Comparison of ENCODE assay signal across 8 cellular contexts in genomic region chr13:52652980-52653303, GRCh38.
DNase-seq lines count a peak whose midpoint lies in the region; ATAC-seq lines count a peak whose summit lies in the region.

No MANE protein-coding gene starts in this region.

- DNase-seq in AG08396 (ENCODE audit: low spot score) = peak; percentile 17
- DNase-seq in adipocyte (ENCODE audit: low read depth) = no peak
- no peak for DNase-seq in activated effector memory CD4-positive, alpha-beta T cell treated with anti-CD3 and anti-CD28 coated beads, Interleukin-2, amount 50 U/mL, for 16 hours
- DNase-seq in NCI-H1694 (lab: John Stamatoyannopoulos, UW) = no peak

- H3K9me3 ChIP-seq in adipocyte (ENCODE audit: control insufficient read depth, low read length) (no peaks in the 10 kb centered on the region), iPS-20b (ENCODE audit: insufficient read depth, low read depth, low read length) (no peaks in the 10 kb centered on the region), stomach smooth muscle (ENCODE audit: control insufficient read depth in 2 of 2, low read length in 2 of 2) (no peaks in the 10 kb centered on the region)

- H3K9ac ChIP-seq in adipocyte (ENCODE audit: low read length) = peak overlapping the region; percentile 93
- peak overlapping the region; percentile 98 for H3K9ac ChIP-seq in iPS-20b (ENCODE audit: low read depth, low read length)
- H3K9ac ChIP-seq in stomach smooth muscle (ENCODE audit: low read length in 2 of 2) = peak overlapping the region; percentile 98 to 99

- peaks cover 13% of the 10 kb centered on the region for H3K36me3 ChIP-seq in adipocyte (ENCODE audit: control insufficient read depth, insufficient read depth, low read length, severe bottlenecking)
- peaks cover 48% of the 10 kb centered on the region for H3K36me3 ChIP-seq in iPS-20b (ENCODE audit: insufficient read depth, low read depth, low read length)
- H3K36me3 ChIP-seq in stomach smooth muscle (ENCODE audit: control insufficient read depth in 2 of 2, insufficient read depth in 2 of 2, low read length in 2 of 2) = peaks cover 3 to 5% of the 10 kb centered on the region in 2 donors

- H3K4me3 ChIP-seq in adipocyte (ENCODE audit: low read length) = peak overlapping the region; percentile 96
- peak overlapping the region; percentile 92 for H3K4me3 ChIP-seq in iPS-20b (ENCODE audit: low read length)
- peak overlapping the region; percentile 95 to 97 for H3K4me3 ChIP-seq in stomach smooth muscle (ENCODE audit: low read length in 2 of 2)

- ATAC-seq in GM19043 (IDR thresholded peaks at IDR 0.05; ENCODE audit: low read depth, unreplicated experiment) = peak; percentile 26
- ATAC-seq in HG03108 (IDR thresholded peaks at IDR 0.05; ENCODE audit: unreplicated experiment) = peak; percentile 22

- H3K4me1 ChIP-seq in adipocyte (ENCODE audit: control insufficient read depth, insufficient read depth, low read length) (peaks cover 24% of the 10 kb centered on the region), iPS-20b (ENCODE audit: insufficient read depth, low read length) (0 out of 2 replicates have a peak, but pooled peaks cover 2% of the 10 kb centered on the region), stomach smooth muscle (ENCODE audit: control insufficient read depth, insufficient read depth, low read length) (peaks cover 4% of the 10 kb centered on the region)

- H3K27ac ChIP-seq in iPS-20b (ENCODE audit: low read length) (peak overlapping the region; percentile 100), stomach smooth muscle (ENCODE audit: low read length) (peak overlapping the region; percentile 98)

- no peaks in the 10 kb centered on the region for H3K27me3 ChIP-seq in adipocyte (replicated peaks; ENCODE audit: control insufficient read depth, insufficient read depth, low read length)
- H3K27me3 ChIP-seq in iPS-20b (ENCODE audit: insufficient read depth, low read length) = no peaks in the 10 kb centered on the region
- no peaks in the 10 kb centered on the region for H3K27me3 ChIP-seq in stomach smooth muscle (ENCODE audit: control insufficient read depth in 1 of 2, insufficient read depth in 2 of 2, low read length in 2 of 2)
